9 cellular contexts compared by ENCODE assay signal in genomic region chr12:116591608-116592115, GRCh38. TPM values are rescaled to one million over a fixed set of nuclear protein-coding genes. Genes with fewer than 3 reads are reported as not detected.
DNase-seq lines count a peak whose midpoint lies in the region; ATAC-seq and TF ChIP-seq lines count a peak whose summit lies in the region.
"Had no signal": no experiment of that assay in that cellular context is flagged by ENCODE, and none has a peak within 500 bp of the region (broad histone marks: within the 10 kb centered on the region; RNA-seq: fewer than 3 reads in every experiment).

No MANE protein-coding gene starts in this region.

- H3K79me2 ChIP-seq in mammary epithelial cell (ENCODE audit: insufficient read depth, low read length): no peaks in the 10 kb centered on the region

- ATAC-seq in mucosa of descending colon: peak; percentile 42

- TF ChIP-seq EP300 in tibial nerve (IDR thresholded peaks at IDR 0.05): no peak

- no peak overlapping the region for H3K9ac ChIP-seq in mammary epithelial cell (ENCODE audit: insufficient read depth, low read length)

- peak; percentile 17 for DNase-seq in SIG-M5 treated with dmso at 0.1 percent for 504 hours (lab: John Stamatoyannopoulos, UW; ENCODE audit: unreplicated experiment)
- no peak for DNase-seq in SIG-M5 (lab: John Stamatoyannopoulos, UW)
- no peak for DNase-seq in mammary epithelial cell
- no peak for DNase-seq in mucosa of descending colon
- DNase-seq in tibial nerve (ENCODE audit: low spot score in 2 of 2): no peak
- no peak for DNase-seq in adrenal gland
- no peak for DNase-seq in NCI-H345 (lab: John Stamatoyannopoulos, UW)
- DNase-seq in superior temporal gyrus (ENCODE audit: extremely low spot score): no peak

- H2AFZ ChIP-seq in mammary epithelial cell (ENCODE audit: low read depth, low read length): peak overlapping the region; percentile 73

- dilution Hi-C loops in mammary epithelial cell (cut with HindIII; ENCODE audit: low sequenced_read_pairs): no loop called here

- H4K20me1 ChIP-seq in mammary epithelial cell (ENCODE audit: insufficient read depth, low read length): no peaks in the 10 kb centered on the region

- H3K27ac ChIP-seq in mammary epithelial cell (ENCODE audit: insufficient read depth, low read depth, low read length): no peak overlapping the region
- peak overlapping the region in 3 of 4 donors; percentile 16 to 74 (median 49) for H3K27ac ChIP-seq in tibial nerve
- peak overlapping the region in 1 of 5 donors; percentile 25 for H3K27ac ChIP-seq in adrenal gland

- H3K4me3 ChIP-seq in mammary epithelial cell (replicated peaks in 1 of 3; ENCODE audit: insufficient read depth in 1 of 3, low read depth in 2 of 3, low read length in 3 of 3): no peak overlapping the region
- H3K4me3 ChIP-seq in mucosa of descending colon: no peak overlapping the region
- H3K4me3 ChIP-seq in tibial nerve: no peak overlapping the region
- no peak overlapping the region for H3K4me3 ChIP-seq in adrenal gland
- H3K4me3 ChIP-seq: A549 had no signal

- TF ChIP-seq POLR2A in tibial nerve (IDR thresholded peaks at IDR 0.05) (no peak), adrenal gland (IDR thresholded peaks at IDR 0.05) (no peak)

- in situ Hi-C loops in mammary epithelial cell (cut with MboI; ENCODE audit: low sequenced_read_pairs in 2 of 2): no loop called here

- H3K9me3 ChIP-seq in mammary epithelial cell (replicated peaks; ENCODE audit: insufficient read depth, low read length) (no peaks in the 10 kb centered on the region), mucosa of descending colon (no peaks in the 10 kb centered on the region), tibial nerve (no peaks in the 10 kb centered on the region), adrenal gland (replicated peaks in 1 of 3) (no peaks in the 10 kb centered on the region)
- H3K9me3 ChIP-seq: A549 had no signal

- H3K36me3 ChIP-seq in mammary epithelial cell (ENCODE audit: insufficient read depth, low read length) (no peaks in the 10 kb centered on the region), mucosa of descending colon (ENCODE audit: low read depth) (no peaks in the 10 kb centered on the region), tibial nerve (no peaks in the 10 kb centered on the region), adrenal gland (replicated peaks in 1 of 2) (no peaks in the 10 kb centered on the region)

- whole genome bisulfite sequencing in mammary epithelial cell (ENCODE audit: low coverage, missing lambda C conversion rate): 15% methylated on average over 2 of the region's 3 CpGs
- 43% methylated on average over 3 of the region's 3 CpGs for WGBS in tibial nerve, 2 donors
- WGBS in adrenal gland, 4 donors: 44 to 53% (median 51%) methylated on average over 1 to 3 of the region's 3 CpGs

- H3K27me3 ChIP-seq in mammary epithelial cell (ENCODE audit: insufficient read depth, low read length) (no peaks in the 10 kb centered on the region), tibial nerve (no peaks in the 10 kb centered on the region), adrenal gland (no peaks in the 10 kb centered on the region)

- intact Hi-C loops in mammary epithelial cell (cut with micrococcal nuclease) (loop anchor here (10.0 kb wide), 1 partner anchor 137 kb away; no protein-coding TSS in a partner anchor), mucosa of descending colon (cut with DNase I, micrococcal nuclease) (loop anchor here in 1 of 2 donors (10.0 kb wide), 2 partner anchors 57 to 317 kb away; partner anchors contain the start of gene MED13L), adrenal gland (cut with DNase I) (no loop called here)

- BruUV-seq in mammary epithelial cell (replicated peaks; lab: Mats Ljungman, UMichigan): no TSS peak

- CTCF ChIA-PET in mammary epithelial cell (lab: Charles Lee; ENCODE audit: low non-redundant PET): no interaction called here

- TF ChIP-seq CTCF in mammary epithelial cell (conservative IDR thresholded peaks at IDR 0.05 in 1 of 2, IDR thresholded peaks at IDR 0.05 in 1 of 2; ENCODE audit: extremely low read depth in 1 of 2, insufficient read depth in 1 of 2, low read depth in 1 of 2, low read length in 2 of 2) (no peak), mucosa of descending colon (IDR thresholded peaks at IDR 0.05) (no peak), tibial nerve (IDR thresholded peaks at IDR 0.05) (no peak), adrenal gland (IDR thresholded peaks at IDR 0.05) (no peak)

- H3K4me1 ChIP-seq in mammary epithelial cell (ENCODE audit: insufficient read depth, low read length) (no peaks in the 10 kb centered on the region), mucosa of descending colon (ENCODE audit: low read depth) (peaks cover 14% of the 10 kb centered on the region), tibial nerve (peaks cover 0 to 32% (median 25%) of the 10 kb centered on the region in 4 donors), adrenal gland (replicated peaks in 1 of 2) (peaks cover 0 to 4% of the 10 kb centered on the region in 2 donors)

- no peak overlapping the region for H3K4me2 ChIP-seq in mammary epithelial cell (ENCODE audit: insufficient read depth, low read depth, low read length)

RNA-seq across cellular contexts. Expression of gene MAP1LC3B2, which starts 32.5 kb away (rescaled TPM):
- total RNA-seq in mammary epithelial cell (1 to 10 TPM; 1.5 to 2.9 TPM), mucosa of descending colon (1 to 10 TPM; 1.6 to 2.0 (median 1.7) TPM), tibial nerve (1 to 10 TPM in 1 of 4 donors, under 1 TPM in 1, not detected in 2; 0.98 to 1.7 TPM), adrenal gland (1 to 10 TPM in 4 of 8 donors, under 1 TPM in 3, not detected in 1; 0.54 to 4.6 (median 2.5) TPM)
- polyA plus RNA-seq in mammary epithelial cell (1.2 TPM), adrenal gland (1 to 10 TPM in 2 of 3 donors, under 1 TPM in 1; 0.81 to 1.7 (median 1.3) TPM)
- 5.3 TPM for polyA minus RNA-seq in mammary epithelial cell
